10 cellular contexts compared by ENCODE assay signal in genomic region chr9:94802795-94803194, GRCh38.
DNase-seq lines count a peak whose midpoint lies in the region; ATAC-seq and TF ChIP-seq lines count a peak whose summit lies in the region.
"Had no signal": no experiment of that assay in that cellular context is flagged by ENCODE, and none has a peak within 500 bp of the region (broad histone marks: within the 10 kb centered on the region; RNA-seq: fewer than 3 reads in every experiment).

No MANE protein-coding gene starts in this region.

- DNase-seq in GM04503 (ENCODE audit: low read depth) (peak; percentile 48), HCEC 1CT (peak; percentile 47), RPMI7951 (ENCODE audit: low read depth) (peak; percentile 93), fibroblast of villous mesenchyme (ENCODE audit: low read depth) (peak; percentile 74), NCI-H2081 (lab: John Stamatoyannopoulos, UW) (no peak), Ammon's horn (ENCODE audit: low spot score) (no peak), SKM-1 treated with dmso at 0.1 percent for 144 hours (lab: John Stamatoyannopoulos, UW; ENCODE audit: unreplicated experiment) (no peak)
- DNase-seq in naive thymus-derived CD8-positive, alpha-beta T cell = no peak
- DNase-seq: GDM1 had no signal

- TF ChIP-seq CTCF in fibroblast of villous mesenchyme (IDR thresholded peaks at IDR 0.05; ENCODE audit: insufficient read depth, low read depth, low read length) = no peak

- POLR2A ChIA-PET in naive thymus-derived CD8-positive, alpha-beta T cell (lab: Charles Lee) = no interaction called here

- no peak overlapping the region for H3K4me3 Mint-ChIP-seq in naive thymus-derived CD8-positive, alpha-beta T cell

- H3K27me3 Mint-ChIP-seq in naive thymus-derived CD8-positive, alpha-beta T cell = no peaks in the 10 kb centered on the region

- peaks cover 7 to 54% (median 52%) of the 10 kb centered on the region in 3 donors for H3K36me3 Mint-ChIP-seq in naive thymus-derived CD8-positive, alpha-beta T cell

- H3K4me3 ChIP-seq in fibroblast of villous mesenchyme (ENCODE audit: low read depth, low read length) = no peak overlapping the region
- H3K4me3 ChIP-seq: lung had no signal

- H3K27ac Mint-ChIP-seq in naive thymus-derived CD8-positive, alpha-beta T cell = no peak overlapping the region

- ATAC-seq in naive thymus-derived CD8-positive, alpha-beta T cell = no peak

- H3K4me1 Mint-ChIP-seq in naive thymus-derived CD8-positive, alpha-beta T cell = peaks cover 0 to 17% (median 3%) of the 10 kb centered on the region in 4 donors

- no peaks in the 10 kb centered on the region for H3K9me3 Mint-ChIP-seq in naive thymus-derived CD8-positive, alpha-beta T cell

Comparison
In these comparisons a context has a peak if more than half of its experiments do, and no peak if none do; other contexts are left out.
1. DNase-seq: peak in GM04503 (single experiment), HCEC 1CT (single experiment), RPMI7951 (single experiment) and fibroblast of villous mesenchyme (single experiment); none in naive thymus-derived CD8-positive, alpha-beta T cell (0 of 10), NCI-H2081 (0 of 2), Ammon's horn (single experiment) and SKM-1 treated with dmso at 0.1 percent for 144 hours (single experiment).